16 cellular contexts compared by ENCODE assay signal in the genomic region with DNA sequence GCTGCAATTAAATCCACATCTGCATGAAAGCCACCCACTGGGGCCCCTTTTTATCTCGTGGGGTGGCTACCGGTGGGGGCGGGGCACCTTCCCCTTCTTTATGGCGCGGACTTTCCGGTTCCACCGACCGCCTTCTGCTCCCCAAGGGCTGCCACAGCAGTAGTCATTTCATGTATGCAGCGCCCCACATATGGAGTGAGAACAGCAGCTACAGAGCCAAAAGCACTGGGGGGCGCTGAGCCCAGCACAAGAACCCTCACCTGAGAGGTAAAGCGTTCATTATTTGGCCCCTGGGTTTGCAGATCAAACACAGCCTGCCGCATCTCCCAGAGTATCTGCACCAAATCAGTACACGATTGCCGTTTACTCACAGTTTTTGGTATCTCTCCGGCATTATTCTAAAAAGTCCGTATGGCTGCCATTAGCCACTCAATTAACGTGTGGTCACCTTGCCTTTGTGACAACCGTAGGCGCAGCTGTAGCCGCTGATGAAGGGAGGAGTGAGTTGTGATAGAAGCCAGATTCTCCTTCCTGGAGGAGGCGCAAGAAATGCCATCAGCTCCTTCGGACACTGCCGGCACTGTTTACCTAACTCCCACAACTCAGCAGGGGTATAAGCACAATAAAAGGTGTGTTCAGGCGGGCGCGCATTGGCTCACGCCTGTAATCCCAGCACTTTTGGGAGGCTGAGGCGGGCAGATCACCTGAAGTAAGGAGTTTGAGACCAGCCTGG.
DNase-seq lines count a peak whose midpoint lies in the region; TF ChIP-seq lines count a peak whose summit lies in the region.
"Had no signal": no experiment of that assay in that cellular context is flagged by ENCODE, and none has a peak within 500 bp of the region (broad histone marks: within the 10 kb centered on the region; RNA-seq: fewer than 3 reads in every experiment).

No MANE protein-coding gene starts in this region.

- H3K9ac ChIP-seq in iPS-20b (ENCODE audit: low read depth, low read length) = peak overlapping the region; percentile 59; the same call in 1 of the 2 replicates
- H3K9ac ChIP-seq in MM.1S (ENCODE audit: low read length) = no peak overlapping the region

- H2AFZ ChIP-seq in MM.1S (ENCODE audit: low read length) = no peak overlapping the region

- H3K27ac ChIP-seq in iPS-20b (ENCODE audit: low read length) (no peak overlapping the region), MM.1S (ENCODE audit: low read length) (no peak overlapping the region)
- H3K27ac ChIP-seq: body of pancreas, gastroesophageal sphincter, thyroid gland had no signal

- no peak for TF ChIP-seq CTCF in MM.1S (IDR thresholded peaks at IDR 0.05; ENCODE audit: low read length)

- no peaks in the 10 kb centered on the region for H4K20me1 ChIP-seq in MM.1S (ENCODE audit: insufficient read depth, low read length)

- H3K36me3 ChIP-seq in iPS-20b (ENCODE audit: insufficient read depth, low read depth, low read length) (no peaks in the 10 kb centered on the region), MM.1S (replicated peaks; ENCODE audit: insufficient read depth, low read length) (no peaks in the 10 kb centered on the region)
- H3K36me3 ChIP-seq: gastroesophageal sphincter, thyroid gland had no signal

- no peaks in the 10 kb centered on the region for H3K9me2 ChIP-seq in MM.1S (replicated peaks; ENCODE audit: insufficient read depth, low read length)

- H3K4me2 ChIP-seq in MM.1S (ENCODE audit: low read depth, low read length) = no peak overlapping the region

- peaks cover 8% of the 10 kb centered on the region; the same call in 1 of the 2 replicates for H3K9me3 ChIP-seq in iPS-20b (ENCODE audit: insufficient read depth, low read depth, low read length)
- H3K9me3 ChIP-seq in MM.1S (replicated peaks; ENCODE audit: insufficient read depth, low read length) = no peaks in the 10 kb centered on the region
- H3K9me3 ChIP-seq: body of pancreas, thyroid gland had no signal

- no peaks in the 10 kb centered on the region for H3K79me2 ChIP-seq in MM.1S (ENCODE audit: low read length)

- H3K4me3 ChIP-seq in iPS-20b (ENCODE audit: low read length) = peak overlapping the region; percentile 62
- H3K4me3 ChIP-seq in MM.1S (ENCODE audit: low read length) = no peak overlapping the region
- H3K4me3 ChIP-seq: body of pancreas, gastroesophageal sphincter, thyroid gland had no signal

- peaks cover 6% of the 10 kb centered on the region for H3K27me3 ChIP-seq in iPS-20b (ENCODE audit: insufficient read depth, low read length)
- H3K27me3 ChIP-seq in MM.1S (replicated peaks; ENCODE audit: insufficient read depth, low read length) = no peaks in the 10 kb centered on the region
- H3K27me3 ChIP-seq: body of pancreas, thyroid gland had no signal

- H3F3A ChIP-seq in MM.1S (ENCODE audit: insufficient read depth, low read length) = no peaks in the 10 kb centered on the region

- H3K4me1 ChIP-seq in iPS-20b (ENCODE audit: insufficient read depth, low read length) = peaks cover 5% of the 10 kb centered on the region; the same call in 1 of the 2 replicates
- H3K4me1 ChIP-seq in MM.1S (ENCODE audit: low read length) = no peaks in the 10 kb centered on the region
- H3K4me1 ChIP-seq: body of pancreas, gastroesophageal sphincter, thyroid gland had no signal

- DNase-seq in DMS53 (lab: John Stamatoyannopoulos, UW) (peak; percentile 34), DMS53 treated with DMSO at 0.1 percent for 48 hours (lab: John Stamatoyannopoulos, UW; ENCODE audit: unreplicated experiment) (no peak), LoVo (ENCODE audit: low spot score) (peak; percentile 23), hepatic stellate cell (ENCODE audit: low spot score) (no peak), NCI-H774 (lab: John Stamatoyannopoulos, UW) (no peak), NCI-H526 (lab: John Stamatoyannopoulos, UW) (no peak), MM.1S (no peak)
- DNase-seq: activated T-cell treated with anti-CD3 and anti-CD28 coated beads for 4 hours; body of pancreas; C1 segment of cervical spinal cord; NCI-H2081 treated with DMSO at 0.1 percent for 48 hours; occipital lobe; stimulated activated CD4-positive, alpha-beta T cell treated with anti-CD3 and anti-CD28 coated beads, Interleukin-2, amount 100 ng/mL, for 48 hours; thyroid gland had no signal

Comparison
In these comparisons a context has a peak if more than half of its experiments do, and no peak if none do; other contexts are left out.
1. DNase-seq: peak in DMS53 (single experiment) and LoVo (single experiment); none in DMS53 treated with DMSO at 0.1 percent for 48 hours (single experiment), hepatic stellate cell (single experiment), NCI-H774 (single experiment), NCI-H526 (0 of 2) and MM.1S (single experiment).